8 cellular contexts compared by ENCODE assay signal in the genomic region with DNA sequence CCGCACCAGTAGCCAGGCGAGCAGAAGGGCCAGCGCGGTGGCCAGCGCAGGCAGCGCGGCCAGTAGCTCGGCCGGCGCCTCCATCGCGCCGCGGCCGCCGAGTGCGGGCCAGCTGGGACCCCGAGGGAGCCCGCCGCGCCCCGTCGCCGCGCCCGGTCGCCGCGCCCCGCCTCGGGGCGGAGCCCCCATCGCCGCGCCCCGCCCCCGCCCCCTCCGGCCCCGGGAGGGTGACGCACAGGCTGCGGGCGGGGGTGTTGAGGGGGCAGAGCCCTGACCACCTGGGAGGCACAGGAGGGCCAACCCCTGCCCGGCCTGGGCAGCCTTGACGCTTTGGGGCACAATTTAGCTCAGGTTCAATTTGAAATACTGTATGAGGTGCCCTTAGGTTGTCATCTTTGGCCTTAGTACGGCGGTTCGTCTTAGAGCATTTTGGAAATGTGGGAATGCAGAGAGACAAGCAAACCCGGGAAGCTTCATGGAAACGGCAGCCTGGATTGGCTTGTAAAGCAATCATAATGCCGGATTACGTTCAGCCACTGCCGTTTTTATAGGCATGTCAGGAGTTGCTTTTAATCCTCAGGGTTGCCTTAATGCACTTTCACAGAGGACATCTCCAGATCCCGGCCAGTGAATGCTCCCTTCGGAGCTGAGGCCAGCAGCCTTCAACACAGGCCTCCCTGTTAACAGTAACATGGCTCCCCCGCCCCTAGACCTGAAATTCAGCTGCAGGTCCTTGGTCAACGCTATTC. TPM values are rescaled to one million over a fixed set of nuclear protein-coding genes. Genes with fewer than 3 reads are reported as not detected.
DNase-seq lines count a peak whose midpoint lies in the region; ATAC-seq, FAIRE-seq and TF ChIP-seq lines count a peak whose summit lies in the region.

A gene with protein sequence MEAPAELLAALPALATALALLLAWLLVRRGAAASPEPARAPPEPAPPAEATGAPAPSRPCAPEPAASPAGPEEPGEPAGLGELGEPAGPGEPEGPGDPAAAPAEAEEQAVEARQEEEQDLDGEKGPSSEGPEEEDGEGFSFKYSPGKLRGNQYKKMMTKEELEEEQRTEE (minus strand): TSS at position 103 of the 749 bp plus-strand sequence. CDS start 19 bp downstream, at position 84.

- BruUV-seq in HepG2 (replicated peaks; lab: Mats Ljungman, UMichigan), result no TSS peak

- peak; percentile 63 for ATAC-seq in HepG2
- ATAC-seq in GM19455 (IDR thresholded peaks at IDR 0.05; ENCODE audit: unreplicated experiment), result no peak
- no peak for ATAC-seq in HG03439 (IDR thresholded peaks at IDR 0.05; ENCODE audit: unreplicated experiment)

- WGBS in HepG2 (ENCODE audit: low lambda C conversion rate), result 17% methylated on average over 15 of the region's 56 CpGs

- POLR2A ChIA-PET in HepG2 (lab: Yijun Ruan, JAX), result interaction anchor here (0.7 to 3.6 kb wide), 10 partner anchors 10 to 160 kb away, joined by 3 to 20 read pairs (median 3); a partner anchor contains a TSS

- intact Hi-C loops in HepG2 (cut with micrococcal nuclease; ENCODE audit: unreplicated experiment), result no loop called here

- H3K4me3 ChIP-seq in duodenal mucosa (ENCODE audit: low read depth in 1 of 2, low read length in 2 of 2) (peak within 1 kb of the TSS; percentile 62 to 66), HepG2 (replicated peaks in 1 of 3; ENCODE audit: insufficient read depth in 1 of 3, low read depth in 2 of 3, low read length in 3 of 3) (peak within 1 kb of the TSS; percentile 61 to 76 (median 73))

- H3K36me3 ChIP-seq in duodenal mucosa (ENCODE audit: control insufficient read depth in 1 of 2, insufficient read depth in 2 of 2, low read length in 2 of 2) (peaks cover 2 to 27% of the 10 kb centered on the region in 2 donors), HepG2 (replicated peaks in 1 of 2; ENCODE audit: control insufficient read depth in 1 of 2, insufficient read depth in 2 of 2, low read length in 2 of 2) (peaks cover 5 to 24% of the 10 kb centered on the region in 2 experiments)

- H2AFZ ChIP-seq in HepG2 (ENCODE audit: low read length), result no peak within 1 kb of the TSS

- TF ChIP-seq EP300 in HepG2 (IDR thresholded peaks at IDR 0.05; ENCODE audit: low read depth in 2 of 2, low read length in 2 of 2), result no peak
- peak; percentile 41; the same call in 1 of the 2 replicates for TF ChIP-seq EP300 in HepG2 (CRISPR knock-in tag; IDR thresholded peaks at IDR 0.05; ENCODE audit: borderline replicate concordance)

- TF ChIP-seq CTCF in GM13976 (IDR thresholded peaks at IDR 0.05; ENCODE audit: borderline replicate concordance, control extremely low read depth, extremely low read depth, insufficient read depth, missing control alignments) (no peak), HepG2 (CRISPR knock-in tag; IDR thresholded peaks at IDR 0.05) (no peak)

- H3K4me1 ChIP-seq in duodenal mucosa (ENCODE audit: control insufficient read depth in 1 of 2, insufficient read depth in 2 of 2, low read length in 2 of 2) (peaks cover 21 to 23% of the 10 kb centered on the region in 2 donors), HepG2 (ENCODE audit: insufficient read depth, low read length) (peaks cover 55% of the 10 kb centered on the region)

- TF ChIP-seq POLR2A in HepG2 (IDR thresholded peaks at IDR 0.05; ENCODE audit: insufficient read depth in 1 of 2, low read depth in 2 of 2, low read length in 2 of 2), result peak in 1 of 2 experiments; percentile 48; a peak in 1 of 4 replicates

- no peaks in the 10 kb centered on the region for H3K27me3 ChIP-seq in duodenal mucosa (ENCODE audit: control insufficient read depth in 1 of 2, insufficient read depth in 2 of 2, low read length in 2 of 2)
- no peaks in the 10 kb centered on the region for H3K27me3 ChIP-seq in HepG2 (ENCODE audit: control insufficient read depth in 1 of 2, insufficient read depth in 2 of 2, low read length in 2 of 2)

- peaks cover 22% of the 10 kb centered on the region for H3K79me2 ChIP-seq in HepG2 (ENCODE audit: insufficient read depth, low read length)

- H3K27ac ChIP-seq in duodenal mucosa (ENCODE audit: low read depth, low read length), result peak within 1 kb of the TSS; percentile 86
- H3K27ac ChIP-seq in HepG2 (ENCODE audit: extremely low read length, insufficient read depth, low read length), result peak within 1 kb of the TSS; percentile 11

- CTCF ChIA-PET in HepG2 (lab: Yijun Ruan, JAX; ENCODE audit: low intra/inter-chr PET ratio, low total read pairs), result no interaction called here

- H3K4me2 ChIP-seq in HepG2 (ENCODE audit: low read depth, low read length), result peak within 1 kb of the TSS; percentile 98

- no peak for FAIRE-seq in HepG2 (lab: Jason Lieb, UNC)

- in situ Hi-C loops in GM13976 (cut with MboI; ENCODE audit: low sequenced_read_pairs, unreplicated experiment), result no loop called here
- in situ Hi-C loops in HepG2 (cut with HindIII; ENCODE audit: extremely low pct_ligation_motif_present, low pct_unique_long_range_greater_than_20kb), result no loop called here

- H3K9ac ChIP-seq in duodenal mucosa (ENCODE audit: low read depth in 1 of 2, low read length in 2 of 2) (peak within 1 kb of the TSS; percentile 64 to 70), HepG2 (ENCODE audit: insufficient read depth, low read depth, low read length) (peak within 1 kb of the TSS; percentile 69)

- no peak for TF ChIP-seq RAD21 in HepG2 (CRISPR knock-in tag; IDR thresholded peaks at IDR 0.05)

- H3K9me3 ChIP-seq in duodenal mucosa (ENCODE audit: control insufficient read depth in 1 of 2, low read length in 2 of 2) (no peaks in the 10 kb centered on the region), HepG2 (ENCODE audit: low read length) (no peaks in the 10 kb centered on the region)

- DNase-seq in GM13976 (ENCODE audit: low spot score) (peak; percentile 82), NCI-H1105 (lab: John Stamatoyannopoulos, UW) (peak; percentile 43), HepG2 (ENCODE audit: low spot score) (no peak)
- DNase-seq in activated CD4-positive, alpha-beta T cell treated with anti-CD3 and anti-CD28 coated beads, Interleukin-2, amount 50 U/mL, for 48 hours, result peak; percentile 48 to 57
- DNase-seq in stimulated activated CD4-positive, alpha-beta T cell treated with anti-CD3 and anti-CD28 coated beads, Interleukin-2, amount 100 ng/mL, for 4 hours (ENCODE audit: low read depth), result peak; percentile 39

- H4K20me1 ChIP-seq in HepG2 (ENCODE audit: insufficient read depth, low read length), result no peaks in the 10 kb centered on the region; the same call in 1 of the 2 replicates

TF ChIP-seq in HepG2, 621 proteins besides CTCF, POLR2A, EP300 and RAD21 (continues in another document):
- TF ChIP-seq SRY (CRISPR knock-in tag; IDR thresholded peaks at IDR 0.05) (no peak), JUN (CRISPR knock-in tag; IDR thresholded peaks at IDR 0.05) (no peak), ERF (CRISPR knock-in tag; IDR thresholded peaks at IDR 0.05) (0 out of 2 replicates have a peak, but pooled peaks have one; percentile 51), ZNF205 (CRISPR knock-in tag; IDR thresholded peaks at IDR 0.05) (no peak), NFIB (CRISPR knock-in tag; IDR thresholded peaks at IDR 0.05; ENCODE audit: borderline replicate concordance) (no peak), CBX1 (IDR thresholded peaks at IDR 0.05; ENCODE audit: low read depth) (no peak), MEIS2 (CRISPR knock-in tag; IDR thresholded peaks at IDR 0.05) (no peak), HNRNPK (IDR thresholded peaks at IDR 0.05; ENCODE audit: low read depth, low read length, poor library complexity, severe bottlenecking) (no peak)
- TF ChIP-seq, protein P1, sequence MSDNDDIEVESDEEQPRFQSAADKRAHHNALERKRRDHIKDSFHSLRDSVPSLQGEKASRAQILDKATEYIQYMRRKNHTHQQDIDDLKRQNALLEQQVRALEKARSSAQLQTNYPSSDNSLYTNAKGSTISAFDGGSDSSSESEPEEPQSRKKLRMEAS (IDR thresholded peaks at IDR 0.05), result peak; percentile 65

RNA-seq across cellular contexts. Expression of the gene that starts here (rescaled TPM):
- 28.0 and 44.8 TPM in 2 replicates for total RNA-seq in HepG2 (2016; rRNA removed; fragmentation: Illumina TruSeq; extraction: Trizol)
- 22.8 and 24.5 TPM in 2 replicates for total RNA-seq in HepG2 (2016; cell fraction: cytosol; rRNA removed; fragmentation: Illumina TruSeq; extraction: Trizol; ENCODE audit: low read depth)
- 30.0 and 44.9 TPM in 2 replicates for total RNA-seq in HepG2 (2016; cell fraction: insoluble cytoplasmic fraction; rRNA removed; fragmentation: Illumina TruSeq; extraction: Trizol)
- total RNA-seq in HepG2 (2016; cell fraction: membrane; rRNA removed; fragmentation: Illumina TruSeq; extraction: Trizol), result 51.0 and 58.7 TPM in 2 replicates
- total RNA-seq in HepG2 (2016; cell fraction: nucleus; rRNA removed; fragmentation: Illumina TruSeq; extraction: Trizol), result 30.0 and 37.9 TPM in 2 replicates
- polyA plus RNA-seq in HepG2 (2011; rRNA removed), result 112 and 139 TPM in 2 replicates
- 75.0 and 131 TPM in 2 replicates for polyA plus RNA-seq in HepG2 (2011; cell fraction: cytosol; rRNA removed)
- polyA plus RNA-seq in HepG2 (2011; cell fraction: nucleus; rRNA removed), result 36.3 and 45.0 TPM in 2 replicates
- 131 and 138 TPM in 2 replicates for polyA plus RNA-seq in HepG2 (2012)
- 36.6 and 41.1 TPM in 2 replicates for polyA plus RNA-seq in HepG2 (2016; cell fraction: cytosol; fragmentation: Illumina TruSeq; extraction: Trizol; ENCODE audit: low read depth)
- polyA plus RNA-seq in HepG2 (2016; cell fraction: insoluble cytoplasmic fraction; fragmentation: Illumina TruSeq; extraction: Trizol; ENCODE audit: low read depth), result 37.7 and 42.0 TPM in 2 replicates
- polyA plus RNA-seq in HepG2 (2016; cell fraction: membrane; fragmentation: Illumina TruSeq; extraction: Trizol; ENCODE audit: low read depth), result 56.2 and 59.4 TPM in 2 replicates
- 59.5 and 60.5 TPM in 2 replicates for polyA plus RNA-seq in HepG2 (2016; cell fraction: nucleus; fragmentation: Illumina TruSeq; extraction: Trizol; ENCODE audit: insufficient read depth, low read depth)
- polyA minus RNA-seq in HepG2 (2011; rRNA and poly(A)+ RNA removed; ENCODE audit: low replicate concordance), result 21.9 and 76.0 TPM in 2 replicates
- polyA minus RNA-seq in HepG2 (2011; cell fraction: cytosol; rRNA and poly(A)+ RNA removed), result 38.4 and 70.8 TPM in 2 replicates
- polyA minus RNA-seq in HepG2 (2011; cell fraction: nucleus; rRNA and poly(A)+ RNA removed), result 18.8 and 29.5 TPM in 2 replicates
